Comparison of ENCODE assay signal across 12 cellular contexts in the genomic region with DNA sequence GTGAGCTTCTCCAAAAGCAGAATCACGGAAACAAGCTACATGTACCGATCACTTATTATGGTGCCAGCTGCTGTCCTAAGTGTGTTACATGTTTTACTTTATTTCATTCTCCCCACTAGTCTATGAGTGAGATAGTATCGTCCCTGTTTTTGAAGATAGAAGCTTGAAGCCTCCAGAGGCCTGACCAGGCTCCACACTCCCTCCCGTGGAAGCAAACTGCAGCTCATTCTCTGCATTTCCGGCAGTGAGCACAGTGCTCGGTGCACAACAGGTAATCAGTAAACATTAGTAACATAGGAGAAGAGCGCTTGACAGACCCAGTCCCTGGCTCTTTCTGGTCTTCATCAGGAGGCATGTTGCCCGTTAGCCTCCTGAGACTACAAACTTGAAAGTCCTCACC.
A peak's percentile ranks its signal among the peaks of the same experiment; 100 is the strongest.
DNase-seq lines count a peak whose midpoint lies in the region; ATAC-seq and TF ChIP-seq lines count a peak whose summit lies in the region.
"Had no signal": no experiment of that assay in that cellular context is flagged by ENCODE, and none has a peak within 500 bp of the region (broad histone marks: within the 10 kb centered on the region; RNA-seq: fewer than 3 reads in every experiment).

No MANE protein-coding gene starts in this region.

- H3K36me3 ChIP-seq in testis (ENCODE audit: low read depth, missing control alignments) (no peaks in the 10 kb centered on the region), OCI-LY7 (ENCODE audit: insufficient read depth, low read length) (no peaks in the 10 kb centered on the region)
- H3K36me3 ChIP-seq: spleen had no signal

- H3K4me2 ChIP-seq in OCI-LY7 (ENCODE audit: low read length) = no peak overlapping the region
- H3K4me2 ChIP-seq: KMS-11 had no signal

- no peaks in the 10 kb centered on the region for H3K79me2 ChIP-seq in OCI-LY7 (ENCODE audit: insufficient read depth, low read depth, low read length)

- DNase-seq in NCI-H1436 (lab: John Stamatoyannopoulos, UW) (peak; percentile 17), NCI-H1436 treated with DMSO at 0.1 percent for 48 hours (lab: John Stamatoyannopoulos, UW) (no peak), SHP77 treated with DMSO at 0.1 percent for 48 hours (lab: John Stamatoyannopoulos, UW) (peak; percentile 44), fibroblast of the aortic adventitia (ENCODE audit: low read depth) (peak; percentile 11), testis (peak; percentile 50), KG1 (lab: John Stamatoyannopoulos, UW) (no peak), OCI-LY7 (ENCODE audit: low spot score) (no peak)
- DNase-seq: kidney glomerular epithelial cell, NCI-H2171, spleen had no signal

- 46 to 51% methylated on average over 8 of the region's 8 CpGs for WGBS in testis, 2 donors

- H3K27ac ChIP-seq in testis (peak overlapping the region; percentile 76 to 82), OCI-LY7 (ENCODE audit: low read depth, low read length, poor library complexity, severe bottlenecking) (no peak overlapping the region)
- H3K27ac ChIP-seq: KMS-11, spleen had no signal

- no peaks in the 10 kb centered on the region for H3K9me3 ChIP-seq in testis
- no peaks in the 10 kb centered on the region for H3K9me3 ChIP-seq in OCI-LY7 (ENCODE audit: low read length)
- H3K9me3 ChIP-seq: spleen had no signal

- no peak overlapping the region for H3K4me3 ChIP-seq in fibroblast of the aortic adventitia (ENCODE audit: low read depth, low read length)
- H3K4me3 ChIP-seq in testis = no peak overlapping the region
- H3K4me3 ChIP-seq in OCI-LY7 (ENCODE audit: low read depth, low read length, poor library complexity, severe bottlenecking) = no peak overlapping the region
- H3K4me3 ChIP-seq: spleen had no signal

- CTCF ChIA-PET in OCI-LY7 (lab: Charles Lee; ENCODE audit: unreplicated experiment) = no interaction called here

- ATAC-seq in HG03095 (IDR thresholded peaks at IDR 0.05; ENCODE audit: unreplicated experiment) = no peak

- H4K20me1 ChIP-seq in OCI-LY7 (ENCODE audit: insufficient read depth, low read length) = no peaks in the 10 kb centered on the region

- POLR2A ChIA-PET in OCI-LY7 (lab: Charles Lee) = interaction anchor here (0.6 kb wide), 1 partner anchor 281 kb away, joined by 5 read pairs; no protein-coding TSS in a partner anchor

- no peaks in the 10 kb centered on the region for H3K27me3 ChIP-seq in testis

- BruUV-seq in OCI-LY7 (replicated peaks; lab: Mats Ljungman, UMichigan) = no TSS peak

- no peak overlapping the region for H2AFZ ChIP-seq in OCI-LY7 (ENCODE audit: low read length)

- intact Hi-C loops in testis (cut with DNase I; ENCODE audit: low total_unique reads) = loop anchor here (10.0 kb wide), 1 partner anchor 302 kb away; no protein-coding TSS in a partner anchor
- intact Hi-C loops in OCI-LY7 (cut with micrococcal nuclease; ENCODE audit: unreplicated experiment) = no loop called here

- H3K4me1 ChIP-seq in testis (peaks cover 70% of the 10 kb centered on the region), OCI-LY7 (ENCODE audit: insufficient read depth, low read length, poor library complexity, severe bottlenecking) (no peaks in the 10 kb centered on the region)

- TF ChIP-seq CTCF in fibroblast of the aortic adventitia (IDR thresholded peaks at IDR 0.05; ENCODE audit: insufficient read depth, low read length) (peak; percentile 25), testis (IDR thresholded peaks at IDR 0.05) (peak; percentile 26 to 45 (median 31)), OCI-LY7 (conservative IDR thresholded peaks at IDR 0.05; ENCODE audit: low read length) (no peak)

- no peaks in the 10 kb centered on the region for H3K9me2 ChIP-seq in OCI-LY7 (ENCODE audit: insufficient read depth, low read length)

- no peak for TF ChIP-seq POLR2A in testis (IDR thresholded peaks at IDR 0.05)

Comparison
In these comparisons a context has a peak if more than half of its experiments do, and no peak if none do; other contexts are left out.
1. DNase-seq: peak in NCI-H1436 (single experiment), SHP77 treated with DMSO at 0.1 percent for 48 hours (single experiment), fibroblast of the aortic adventitia (single experiment) and testis (single experiment); none in NCI-H1436 treated with DMSO at 0.1 percent for 48 hours (single experiment), KG1 (single experiment) and OCI-LY7 (single experiment).